1 cellular context compared by ENCODE assay signal in genomic region chr2:156784034-156784433, GRCh38.
TF ChIP-seq lines count a peak whose summit lies in the region.

No MANE protein-coding gene starts in this region.

TF ChIP-seq in H1, 55 proteins besides CTCF, POLR2A, EP300 and RAD21:
- TF ChIP-seq RXRA (IDR thresholded peaks at IDR 0.05; ENCODE audit: insufficient read depth, low read depth, low read length) = no peak
- no peak for TF ChIP-seq ATF2 (IDR thresholded peaks at IDR 0.05; ENCODE audit: low read length)
- no peak for TF ChIP-seq CHD1 (IDR thresholded peaks at IDR 0.05; ENCODE audit: low read depth, low read length)
- no peak for TF ChIP-seq CREB1 (IDR thresholded peaks at IDR 0.05)
- no peak for TF ChIP-seq HDAC2 (IDR thresholded peaks at IDR 0.05; ENCODE audit: borderline replicate concordance in 1 of 2, low read depth in 2 of 2, low read length in 2 of 2)
- TF ChIP-seq TBP (IDR thresholded peaks at IDR 0.05; ENCODE audit: low read depth, low read length) = no peak
- TF ChIP-seq EZH2 (IDR thresholded peaks at IDR 0.05; ENCODE audit: low read depth, low read length, severe bottlenecking) = no peak
- no peak for TF ChIP-seq JUND (IDR thresholded peaks at IDR 0.05; ENCODE audit: low read length)
- no peak for TF ChIP-seq POLR2AphosphoS5 (IDR thresholded peaks at IDR 0.05; ENCODE audit: low read depth, low read length)
- no peak for TF ChIP-seq TAF7 (optimal IDR thresholded peaks at IDR 0.05; ENCODE audit: borderline replicate concordance, low read depth, low read length)
- no peak for TF ChIP-seq BRCA1 (IDR thresholded peaks at IDR 0.05; ENCODE audit: low read depth, low read length)
- no peak for TF ChIP-seq POU5F1 (IDR thresholded peaks at IDR 0.05; ENCODE audit: low read depth, low read length)
